ENCODE assay signal across 14 cellular contexts in the genomic region with DNA sequence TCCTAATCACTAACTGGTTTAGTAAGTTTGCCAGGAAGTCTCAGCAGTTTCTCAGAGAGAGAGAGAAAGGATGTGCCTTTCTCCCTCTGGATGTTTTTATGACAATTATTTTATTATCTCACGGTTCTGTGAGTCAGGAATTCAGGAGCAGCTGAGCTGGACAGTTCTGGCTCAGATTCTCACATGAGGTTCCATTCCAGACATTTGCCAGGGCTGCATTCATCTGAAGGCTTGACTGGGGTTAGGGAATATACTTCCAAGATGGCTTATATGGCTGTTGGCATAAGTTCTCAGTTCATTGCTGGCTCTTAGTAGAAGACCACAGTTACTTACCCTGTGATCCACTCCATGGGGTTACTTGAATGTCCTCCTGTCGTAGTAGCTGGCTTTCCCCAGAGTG.
DNase-seq lines count a peak whose midpoint lies in the region; ATAC-seq and TF ChIP-seq lines count a peak whose summit lies in the region.
"Had no signal": no experiment of that assay in that cellular context is flagged by ENCODE, and none has a peak within 500 bp of the region (broad histone marks: within the 10 kb centered on the region; RNA-seq: fewer than 3 reads in every experiment).

No MANE protein-coding gene starts in this region.

- H3K9me3 ChIP-seq in A673 (ENCODE audit: low read depth, low read length, poor library complexity, severe bottlenecking) = peaks cover 10% of the 10 kb centered on the region

- intact Hi-C loops in A673 (cut with micrococcal nuclease; ENCODE audit: unreplicated experiment) = no loop called here
- intact Hi-C loops in left colon (cut with DNase I, micrococcal nuclease) = loop anchor here in 1 of 2 donors (10.0 kb wide), 1 partner anchor 100 kb away; a partner anchor contains a TSS

- POLR2A ChIA-PET in A673 (lab: Charles Lee; ENCODE audit: low non-redundant PET) = no interaction called here

- H3K27ac ChIP-seq in A673 (ENCODE audit: low read depth, low read length, poor library complexity, severe bottlenecking) = no peak overlapping the region
- H3K27ac ChIP-seq: SJSA1, tibial artery had no signal

- H3K27me3 ChIP-seq in A673 (replicated peaks; ENCODE audit: insufficient read depth, low read depth, low read length, poor library complexity) = no peaks in the 10 kb centered on the region
- H3K27me3 ChIP-seq: SJSA1, tibial artery had no signal

- H3K4me3 ChIP-seq in A673 (ENCODE audit: low read depth, low read length, poor library complexity, severe bottlenecking) = no peak overlapping the region
- H3K4me3 ChIP-seq: HAP-1, SJSA1, tibial artery had no signal

- DNase-seq in A673 (ENCODE audit: low spot score) = peak; percentile 30
- peak; percentile 27 for DNase-seq in HT1080 (ENCODE audit: low read depth)
- peak; percentile 44 for DNase-seq in amniotic epithelial cell (ENCODE audit: low read depth)
- peak; percentile 44 for DNase-seq in foreskin melanocyte
- no peak for DNase-seq in KG1 (lab: John Stamatoyannopoulos, UW)
- no peak for DNase-seq in SKM-1 treated with dmso at 0.1 percent for 144 hours (lab: John Stamatoyannopoulos, UW; ENCODE audit: unreplicated experiment)
- DNase-seq in left colon = no peak
- DNase-seq: activated CD4-positive, alpha-beta memory T cell treated with anti-CD3 and anti-CD28 coated beads, Interleukin-2, amount 10 ng/mL, durations not matched to agents 7 days and 5 days; NCI-H446 treated with DMSO at 0.1 percent for 48 hours; stimulated activated CD4-positive, alpha-beta T cell treated with anti-CD3 and anti-CD28 coated beads, Interleukin-4, amount 100 ng/mL, for 4 hours; tibial artery had no signal

- no peaks in the 10 kb centered on the region for H3K36me3 ChIP-seq in A673 (ENCODE audit: insufficient read depth, low read length, poor library complexity, severe bottlenecking)
- H3K36me3 ChIP-seq: HAP-1, SJSA1, tibial artery had no signal

- H3K4me1 ChIP-seq in A673 (ENCODE audit: insufficient read depth, low read length, poor library complexity, severe bottlenecking) = peaks cover 35% of the 10 kb centered on the region

- no peak for TF ChIP-seq CTCF in A673 (conservative IDR thresholded peaks at IDR 0.05; ENCODE audit: low read depth, low read length)

- ATAC-seq in HG02973 (IDR thresholded peaks at IDR 0.05; ENCODE audit: unreplicated experiment) (no peak), left colon (no peak)

- CTCF ChIA-PET in A673 (lab: Charles Lee) = no interaction called here

- BruUV-seq in A673 (replicated peaks; lab: Mats Ljungman, UMichigan) = no TSS peak

Comparison
In these comparisons a context has a peak if more than half of its experiments do, and no peak if none do; other contexts are left out.
1. DNase-seq: peak in A673 (single experiment), HT1080 (single experiment), amniotic epithelial cell (single experiment) and foreskin melanocyte (single experiment); none in KG1 (single experiment), SKM-1 treated with dmso at 0.1 percent for 144 hours (single experiment) and left colon (0 of 2).